9 cellular contexts compared by ENCODE assay signal in genomic region chr13:29454931-29455481, GRCh38.
A peak's percentile ranks its signal among the peaks of the same experiment; 100 is the strongest.
DNase-seq lines count a peak whose midpoint lies in the region; ATAC-seq and TF ChIP-seq lines count a peak whose summit lies in the region.
"Had no signal": no experiment of that assay in that cellular context is flagged by ENCODE, and none has a peak within 500 bp of the region (broad histone marks: within the 10 kb centered on the region; RNA-seq: fewer than 3 reads in every experiment).

No MANE protein-coding gene starts in this region.

- CTCF ChIA-PET in mammary epithelial cell (lab: Charles Lee; ENCODE audit: low non-redundant PET): no interaction called here

- no peaks in the 10 kb centered on the region for H3K27me3 ChIP-seq in mammary epithelial cell (ENCODE audit: insufficient read depth, low read length)
- H3K27me3 ChIP-seq in trophoblast cell (ENCODE audit: insufficient read depth, low read length): no peaks in the 10 kb centered on the region
- H3K27me3 ChIP-seq: right lobe of liver had no signal

- no peaks in the 10 kb centered on the region for H3K36me3 Mint-ChIP-seq in activated naive CD8-positive, alpha-beta T cell treated with anti-CD3 and anti-CD28 coated beads, Interleukin-2, amount 50 U/mL, for 24 hours (ENCODE audit: low read depth)
- H3K36me3 Mint-ChIP-seq in activated naive CD8-positive, alpha-beta T cell treated with anti-CD3 and anti-CD28 coated beads for 36 hours: no peaks in the 10 kb centered on the region

- H4K12ac ChIP-seq in trophoblast cell (ENCODE audit: low read depth, low read length): no peak overlapping the region

- H3K36me3 ChIP-seq in mammary epithelial cell (ENCODE audit: insufficient read depth, low read length): no peaks in the 10 kb centered on the region
- H3K36me3 ChIP-seq in trophoblast cell (ENCODE audit: control insufficient read depth in 1 of 2, insufficient read depth in 2 of 2, low read length in 2 of 2): no peaks in the 10 kb centered on the region
- H3K36me3 ChIP-seq: right lobe of liver had no signal

- H3K4me3 ChIP-seq in mammary epithelial cell (replicated peaks in 1 of 3; ENCODE audit: insufficient read depth in 1 of 3, low read depth in 2 of 3, low read length in 3 of 3): no peak overlapping the region
- H3K4me3 ChIP-seq in trophoblast cell (ENCODE audit: low read depth, low read length): no peak overlapping the region
- H3K4me3 ChIP-seq: right lobe of liver had no signal

- H3K4me3 Mint-ChIP-seq in activated naive CD8-positive, alpha-beta T cell treated with anti-CD3 and anti-CD28 coated beads, Interleukin-2, amount 50 U/mL, for 24 hours: no peak overlapping the region
- no peak overlapping the region for H3K4me3 Mint-ChIP-seq in activated naive CD8-positive, alpha-beta T cell treated with anti-CD3 and anti-CD28 coated beads for 36 hours

- H3K4me2 ChIP-seq in mammary epithelial cell (ENCODE audit: insufficient read depth, low read depth, low read length) (no peak overlapping the region), trophoblast cell (ENCODE audit: low read length) (no peak overlapping the region)

- no peak overlapping the region for H3K18ac ChIP-seq in trophoblast cell (ENCODE audit: low read length)

- 70% methylated on average over 6 of the region's 6 CpGs for WGBS in mammary epithelial cell (ENCODE audit: low coverage, missing lambda C conversion rate)
- no CpG with 5 or more reads among the region's 6 CpGs for WGBS in trophoblast cell (ENCODE audit: extremely low coverage, insufficient coverage, insufficient read length)

- ATAC-seq in activated naive CD8-positive, alpha-beta T cell treated with anti-CD3 and anti-CD28 coated beads, Interleukin-2, amount 50 U/mL, for 24 hours: peak; percentile 36
- ATAC-seq in GM19455 (IDR thresholded peaks at IDR 0.05; ENCODE audit: unreplicated experiment): no peak

- H3K9ac ChIP-seq in mammary epithelial cell (ENCODE audit: insufficient read depth, low read length): no peak overlapping the region
- no peak overlapping the region for H3K9ac ChIP-seq in trophoblast cell (ENCODE audit: low read length)

- no peak for DNase-seq in activated naive CD8-positive, alpha-beta T cell treated with anti-CD3 and anti-CD28 coated beads, Interleukin-2, amount 50 U/mL, for 24 hours
- DNase-seq in activated naive CD8-positive, alpha-beta T cell treated with anti-CD3 and anti-CD28 coated beads for 36 hours: no peak
- DNase-seq in HT-29 (ENCODE audit: low spot score): peak; percentile 65
- peak; percentile 95 for DNase-seq in mammary epithelial cell
- DNase-seq in trophoblast cell: peak; percentile 84
- no peak for DNase-seq in NCI-H187 (lab: John Stamatoyannopoulos, UW)
- no peak for DNase-seq in superior temporal gyrus (ENCODE audit: extremely low spot score)
- DNase-seq: right lobe of liver had no signal

- H3K9me3 ChIP-seq in mammary epithelial cell (replicated peaks; ENCODE audit: insufficient read depth, low read length) (no peaks in the 10 kb centered on the region), trophoblast cell (ENCODE audit: insufficient read depth, low read depth, low read length) (no peaks in the 10 kb centered on the region)
- H3K9me3 ChIP-seq: right lobe of liver had no signal

- H3K27me3 Mint-ChIP-seq in activated naive CD8-positive, alpha-beta T cell treated with anti-CD3 and anti-CD28 coated beads, Interleukin-2, amount 50 U/mL, for 24 hours: peaks cover 10% of the 10 kb centered on the region
- H3K27me3 Mint-ChIP-seq in activated naive CD8-positive, alpha-beta T cell treated with anti-CD3 and anti-CD28 coated beads for 36 hours: peaks cover 10% of the 10 kb centered on the region

- TF ChIP-seq CTCF in mammary epithelial cell (conservative IDR thresholded peaks at IDR 0.05 in 1 of 2, IDR thresholded peaks at IDR 0.05 in 1 of 2; ENCODE audit: extremely low read depth in 1 of 2, insufficient read depth in 1 of 2, low read depth in 1 of 2, low read length in 2 of 2): peak; percentile 37 to 45

- H2BK12ac ChIP-seq in trophoblast cell (ENCODE audit: low read length): no peak overlapping the region

- in situ Hi-C loops in mammary epithelial cell (cut with MboI; ENCODE audit: low sequenced_read_pairs in 2 of 2): no loop called here

- H2AK5ac ChIP-seq in trophoblast cell (ENCODE audit: low read length): no peak overlapping the region

- no peak overlapping the region for H4K8ac ChIP-seq in trophoblast cell (ENCODE audit: low read depth, low read length)

- no peak overlapping the region for H3K23ac ChIP-seq in trophoblast cell (ENCODE audit: low read length)

- no peak overlapping the region for H2BK5ac ChIP-seq in trophoblast cell (ENCODE audit: low read depth, low read length, poor library complexity)

- no TSS peak for BruUV-seq in mammary epithelial cell (replicated peaks; lab: Mats Ljungman, UMichigan)

- H3K9me3 Mint-ChIP-seq in activated naive CD8-positive, alpha-beta T cell treated with anti-CD3 and anti-CD28 coated beads, Interleukin-2, amount 50 U/mL, for 24 hours: no peaks in the 10 kb centered on the region
- H3K9me3 Mint-ChIP-seq in activated naive CD8-positive, alpha-beta T cell treated with anti-CD3 and anti-CD28 coated beads for 36 hours: no peaks in the 10 kb centered on the region

- no peak overlapping the region for H3K4ac ChIP-seq in trophoblast cell (ENCODE audit: low read depth, low read length)

- H3K79me2 ChIP-seq in mammary epithelial cell (ENCODE audit: insufficient read depth, low read length): no peaks in the 10 kb centered on the region
- no peaks in the 10 kb centered on the region for H3K79me2 ChIP-seq in trophoblast cell (ENCODE audit: control insufficient read depth, insufficient read depth, low read length, poor library complexity)

- intact Hi-C loops in mammary epithelial cell (cut with micrococcal nuclease): loop anchor here (2.0 kb wide), 1 partner anchor 18 kb away; no protein-coding TSS in a partner anchor

- no peak overlapping the region for H3K27ac Mint-ChIP-seq in activated naive CD8-positive, alpha-beta T cell treated with anti-CD3 and anti-CD28 coated beads, Interleukin-2, amount 50 U/mL, for 24 hours
- no peak overlapping the region for H3K27ac Mint-ChIP-seq in activated naive CD8-positive, alpha-beta T cell treated with anti-CD3 and anti-CD28 coated beads for 36 hours

- H2AFZ ChIP-seq in mammary epithelial cell (ENCODE audit: low read depth, low read length) (peak overlapping the region; percentile 67), trophoblast cell (ENCODE audit: insufficient read depth, low read length, poor library complexity) (no peak overlapping the region)

- dilution Hi-C loops in mammary epithelial cell (cut with HindIII; ENCODE audit: low sequenced_read_pairs): no loop called here

- no peak overlapping the region for H2BK120ac ChIP-seq in trophoblast cell (ENCODE audit: insufficient read depth, low read length, poor library complexity)

- no peak overlapping the region for H3K27ac ChIP-seq in mammary epithelial cell (ENCODE audit: insufficient read depth, low read depth, low read length)
- H3K27ac ChIP-seq in trophoblast cell (ENCODE audit: low read depth, low read length): no peak overlapping the region
- H3K27ac ChIP-seq: right lobe of liver had no signal

- H3K4me1 Mint-ChIP-seq in activated naive CD8-positive, alpha-beta T cell treated with anti-CD3 and anti-CD28 coated beads, Interleukin-2, amount 50 U/mL, for 24 hours: no peaks in the 10 kb centered on the region
- no peaks in the 10 kb centered on the region for H3K4me1 Mint-ChIP-seq in activated naive CD8-positive, alpha-beta T cell treated with anti-CD3 and anti-CD28 coated beads for 36 hours

- no peak overlapping the region for H4K91ac ChIP-seq in trophoblast cell (ENCODE audit: low read depth, low read length)

- no peak overlapping the region for H3K14ac ChIP-seq in trophoblast cell (ENCODE audit: low read length)

- H3K4me1 ChIP-seq in mammary epithelial cell (ENCODE audit: insufficient read depth, low read length): peaks cover 51% of the 10 kb centered on the region
- peaks cover 2 to 8% of the 10 kb centered on the region in 2 experiments for H3K4me1 ChIP-seq in trophoblast cell (ENCODE audit: control insufficient read depth in 1 of 2, insufficient read depth in 2 of 2, low read length in 2 of 2)
- H3K4me1 ChIP-seq: right lobe of liver had no signal

- H4K20me1 ChIP-seq in mammary epithelial cell (ENCODE audit: insufficient read depth, low read length): no peaks in the 10 kb centered on the region

- H3K79me1 ChIP-seq in trophoblast cell (ENCODE audit: low read length): no peaks in the 10 kb centered on the region

Comparison
In these comparisons a context has a peak if more than half of its experiments do, and no peak if none do; other contexts are left out.
1. DNase-seq: peak in HT-29 (single experiment), mammary epithelial cell (single experiment) and trophoblast cell (2 of 2); none in activated naive CD8-positive, alpha-beta T cell treated with anti-CD3 and anti-CD28 coated beads, Interleukin-2, amount 50 U/mL, for 24 hours (single experiment), activated naive CD8-positive, alpha-beta T cell treated with anti-CD3 and anti-CD28 coated beads for 36 hours (single experiment), NCI-H187 (0 of 2) and superior temporal gyrus (single experiment).